1 cellular context compared by ENCODE assay signal in genomic region chr3:195001961-195002861, GRCh38.
TF ChIP-seq lines count a peak whose summit lies in the region.

No MANE protein-coding gene starts in this region.

TF ChIP-seq in K562, 482 proteins besides CTCF, POLR2A, EP300 and RAD21 (continued from another document and continues in another):
- TF ChIP-seq ARID4B (CRISPR knock-in tag; IDR thresholded peaks at IDR 0.05): 0 out of 2 replicates have a peak, but pooled peaks have one; percentile 35
- TF ChIP-seq ZNF561 (CRISPR knock-in tag; conservative IDR thresholded peaks at IDR 0.05): no peak
- TF ChIP-seq ZNF274 (IDR thresholded peaks at IDR 0.05; ENCODE audit: borderline replicate concordance, low read depth, low read length): no peak
- TF ChIP-seq ZNF830 (CRISPR knock-in tag; IDR thresholded peaks at IDR 0.05): no peak
- TF ChIP-seq ZBTB7A (IDR thresholded peaks at IDR 0.05; ENCODE audit: borderline replicate concordance, control insufficient read depth, low read depth, low read length): no peak
- no peak for TF ChIP-seq HSF4 (CRISPR knock-in tag; IDR thresholded peaks at IDR 0.05; ENCODE audit: borderline replicate concordance)
- TF ChIP-seq RCOR1 (IDR thresholded peaks at IDR 0.05; ENCODE audit: borderline replicate concordance in 1 of 2, low read depth in 2 of 2, low read length in 2 of 2): peak in 1 of 2 experiments; percentile 65; a peak in 2 of 4 replicates
- TF ChIP-seq ZBTB9 (CRISPR knock-in tag; IDR thresholded peaks at IDR 0.05): no peak
- TF ChIP-seq PHF21A (IDR thresholded peaks at IDR 0.05; ENCODE audit: borderline replicate concordance, low read depth): no peak
- no peak for TF ChIP-seq PCBP2 (IDR thresholded peaks at IDR 0.05; ENCODE audit: low read depth, low read length, poor library complexity, severe bottlenecking)
- no peak for TF ChIP-seq RBM39 (optimal IDR thresholded peaks at IDR 0.05; ENCODE audit: low read depth, low read length)
- TF ChIP-seq FOXK1 (CRISPR knock-in tag; IDR thresholded peaks at IDR 0.05; ENCODE audit: borderline replicate concordance): no peak
- 0 out of 2 replicates have a peak, but pooled peaks have one; percentile 26 for TF ChIP-seq GATA2 (CRISPR knock-in tag; IDR thresholded peaks at IDR 0.05)
- peak; percentile 46 for TF ChIP-seq TAL1 (IDR thresholded peaks at IDR 0.05)
- no peak; the same call in 1 of the 2 replicates for TF ChIP-seq ETV5 (CRISPR knock-in tag; IDR thresholded peaks at IDR 0.05; ENCODE audit: low read depth)
- TF ChIP-seq ZNF766 (CRISPR knock-in tag; conservative IDR thresholded peaks at IDR 0.05): no peak
- TF ChIP-seq ELK1 (CRISPR knock-in tag; IDR thresholded peaks at IDR 0.05): no peak
- peak; percentile 72; the same call in 1 of the 2 replicates for TF ChIP-seq STAG1 (CRISPR knock-in tag; IDR thresholded peaks at IDR 0.05; ENCODE audit: borderline replicate concordance)
- TF ChIP-seq NELFE (IDR thresholded peaks at IDR 0.05; ENCODE audit: insufficient read depth, insufficient read length): no peak
- TF ChIP-seq FOXK2 (conservative IDR thresholded peaks at IDR 0.05 in 1 of 2, IDR thresholded peaks at IDR 0.05 in 1 of 2; ENCODE audit: low read depth in 2 of 2): no peak
- no peak for TF ChIP-seq ZNF655 (CRISPR knock-in tag; IDR thresholded peaks at IDR 0.05)
- no peak for TF ChIP-seq BACH1 (tag; IDR thresholded peaks at IDR 0.05)
- no peak for TF ChIP-seq ZBTB43 (CRISPR knock-in tag; IDR thresholded peaks at IDR 0.05)
- TF ChIP-seq ZNF41 (CRISPR knock-in tag; conservative IDR thresholded peaks at IDR 0.05): no peak
- peak; percentile 47; the same call in 1 of the 2 replicates for TF ChIP-seq ZNF24 (IDR thresholded peaks at IDR 0.05)
- TF ChIP-seq SMC3 (conservative IDR thresholded peaks at IDR 0.05; ENCODE audit: insufficient read depth, low read depth, low read length): peak; percentile 66; the same call in 1 of the 2 replicates
- no peak for TF ChIP-seq KDM4B (IDR thresholded peaks at IDR 0.05; ENCODE audit: borderline replicate concordance in 2 of 2, low read depth in 1 of 2)
- TF ChIP-seq POLR2AphosphoS5 (IDR thresholded peaks at IDR 0.05; ENCODE audit: control insufficient read depth, insufficient read depth, low read depth, low read length): 0 out of 2 replicates have a peak, but pooled peaks have one; percentile 18
- TF ChIP-seq ZNF311 (CRISPR knock-in tag; IDR thresholded peaks at IDR 0.05): no peak
- TF ChIP-seq RERE (CRISPR knock-in tag; IDR thresholded peaks at IDR 0.05; ENCODE audit: borderline replicate concordance): no peak
- TF ChIP-seq RUNX1 (IDR thresholded peaks at IDR 0.05; ENCODE audit: low read depth): no peak
- no peak for TF ChIP-seq RBBP5 (IDR thresholded peaks at IDR 0.05; ENCODE audit: borderline replicate concordance, insufficient read depth, low read length, poor library complexity, severe bottlenecking)
- peak; percentile 27; the same call in 1 of the 2 replicates for TF ChIP-seq RB1 (IDR thresholded peaks at IDR 0.05; ENCODE audit: low read depth)
- TF ChIP-seq PRMT5 (CRISPR knock-in tag; IDR thresholded peaks at IDR 0.05): no peak
- TF ChIP-seq BCLAF1 (IDR thresholded peaks at IDR 0.05; ENCODE audit: borderline replicate concordance in 1 of 2, control insufficient read depth in 1 of 2, low read depth in 2 of 2, low read length in 1 of 2): no peak
- TF ChIP-seq ZNF134 (CRISPR knock-in tag; conservative IDR thresholded peaks at IDR 0.05): no peak
- no peak for TF ChIP-seq TEAD2 (tag; IDR thresholded peaks at IDR 0.05)
- peak; percentile 99 for TF ChIP-seq TFAP4 (CRISPR knock-in tag; IDR thresholded peaks at IDR 0.05; ENCODE audit: borderline replicate concordance)
- TF ChIP-seq ZNF124 (CRISPR knock-in tag; IDR thresholded peaks at IDR 0.05): no peak
- no peak for TF ChIP-seq MIER1 (IDR thresholded peaks at IDR 0.05; ENCODE audit: low read depth)
- TF ChIP-seq OTX1 (CRISPR knock-in tag; IDR thresholded peaks at IDR 0.05): no peak
- no peak for TF ChIP-seq HBP1 (CRISPR knock-in tag; IDR thresholded peaks at IDR 0.05)
